1 cellular context compared by ENCODE assay signal in the genomic region with DNA sequence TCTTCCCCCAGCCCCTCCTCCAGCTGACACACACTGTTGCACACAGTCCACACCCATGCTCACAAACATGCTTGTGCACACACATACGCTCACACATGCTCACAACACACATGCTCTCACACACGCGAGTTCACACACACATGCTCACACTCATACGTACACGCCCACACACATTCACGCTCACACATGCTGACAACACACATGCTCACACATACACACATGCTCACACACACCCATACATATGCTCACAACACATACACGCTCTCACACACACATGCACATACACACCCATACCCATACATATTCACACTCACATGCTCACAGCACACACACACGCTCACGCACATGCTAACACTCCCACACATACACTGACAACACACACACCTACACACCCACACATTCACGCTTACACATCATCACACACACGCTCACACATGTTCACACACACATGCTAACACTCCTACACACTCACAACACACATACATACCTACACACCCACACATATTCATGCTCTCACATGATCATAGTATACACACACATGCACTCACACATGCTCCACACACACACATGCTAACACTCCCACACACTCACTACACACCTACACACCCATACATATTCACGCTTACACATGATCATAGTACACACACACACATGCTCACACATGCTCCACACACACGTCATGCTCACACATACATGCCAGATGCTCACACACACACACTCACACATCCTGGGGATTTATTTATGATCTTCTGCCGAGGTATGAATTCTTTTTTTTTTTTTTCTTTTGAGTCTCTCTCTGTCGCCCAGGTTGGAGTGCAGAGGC.
A peak's percentile ranks its signal among the peaks of the same experiment; 100 is the strongest.
TF ChIP-seq lines count a peak whose summit lies in the region.

No MANE protein-coding gene starts in this region.

TF ChIP-seq in K562, 482 proteins besides CTCF, POLR2A, EP300 and RAD21 (continued from another document and continues in another):
- TF ChIP-seq, protein P1, sequence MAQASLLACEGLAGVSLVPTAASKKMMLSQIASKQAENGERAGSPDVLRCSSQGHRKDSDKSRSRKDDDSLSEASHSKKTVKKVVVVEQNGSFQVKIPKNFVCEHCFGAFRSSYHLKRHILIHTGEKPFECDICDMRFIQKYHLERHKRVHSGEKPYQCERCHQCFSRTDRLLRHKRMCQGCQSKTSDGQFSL (CRISPR knock-in tag; IDR thresholded peaks at IDR 0.05): no peak
- TF ChIP-seq, protein P1 (tag; IDR thresholded peaks at IDR 0.05): no peak
- TF ChIP-seq ELF2 (CRISPR knock-in tag; IDR thresholded peaks at IDR 0.05) (no peak), TEAD2 (tag; IDR thresholded peaks at IDR 0.05) (no peak), SAFB2 (IDR thresholded peaks at IDR 0.05; ENCODE audit: borderline replicate concordance, low read depth, low read length, severe bottlenecking) (no peak), SOX6 (IDR thresholded peaks at IDR 0.05) (no peak), TSC22D4 (tag; IDR thresholded peaks at IDR 0.05) (peak; percentile 93; the same call in 1 of the 2 replicates), ZNF431 (CRISPR knock-in tag; IDR thresholded peaks at IDR 0.05) (no peak), SMAD2 (IDR thresholded peaks at IDR 0.05; ENCODE audit: low read depth, low read length) (no peak), MYBL2 (IDR thresholded peaks at IDR 0.05; ENCODE audit: low read depth) (peak; percentile 32; the same call in 1 of the 2 replicates), MYBL2 (CRISPR knock-in tag; IDR thresholded peaks at IDR 0.05; ENCODE audit: borderline replicate concordance) (no peak), ARID2 (IDR thresholded peaks at IDR 0.05) (peak; percentile 10; the same call in 1 of the 2 replicates), TFAM (CRISPR knock-in tag; conservative IDR thresholded peaks at IDR 0.05) (no peak), NR2F6 (CRISPR knock-in tag; IDR thresholded peaks at IDR 0.05) (no peak), NFRKB (IDR thresholded peaks at IDR 0.05; ENCODE audit: low read depth) (peak; percentile 67), L3MBTL2 (IDR thresholded peaks at IDR 0.05) (no peak), HLTF (IDR thresholded peaks at IDR 0.05) (peak; percentile 87; the same call in 1 of the 2 replicates), PRPF4 (IDR thresholded peaks at IDR 0.05; ENCODE audit: insufficient read depth, low read depth, low read length, poor library complexity, severe bottlenecking) (no peak), SP2 (IDR thresholded peaks at IDR 0.05; ENCODE audit: extremely low read depth, low read depth, low read length, poor library complexity, severe bottlenecking) (no peak), ARHGAP35 (IDR thresholded peaks at IDR 0.05; ENCODE audit: partially characterized antibody) (peak; percentile 73), ZNF830 (CRISPR knock-in tag; IDR thresholded peaks at IDR 0.05) (no peak), ZNF695 (CRISPR knock-in tag; IDR thresholded peaks at IDR 0.05) (no peak), MEIS2 (IDR thresholded peaks at IDR 0.05; ENCODE audit: partially characterized antibody) (no peak), ZBTB7A (IDR thresholded peaks at IDR 0.05; ENCODE audit: borderline replicate concordance, control insufficient read depth, low read depth, low read length) (no peak), PHB2 (IDR thresholded peaks at IDR 0.05; ENCODE audit: low read depth) (peak; percentile 41; the same call in 1 of the 2 replicates), RBM39 (optimal IDR thresholded peaks at IDR 0.05; ENCODE audit: low read depth, low read length) (no peak), HOXB6 (CRISPR knock-in tag; IDR thresholded peaks at IDR 0.05; ENCODE audit: borderline replicate concordance) (no peak), SAFB (IDR thresholded peaks at IDR 0.05; ENCODE audit: borderline replicate concordance, low read depth, low read length) (no peak)
- TF ChIP-seq, protein P2, sequence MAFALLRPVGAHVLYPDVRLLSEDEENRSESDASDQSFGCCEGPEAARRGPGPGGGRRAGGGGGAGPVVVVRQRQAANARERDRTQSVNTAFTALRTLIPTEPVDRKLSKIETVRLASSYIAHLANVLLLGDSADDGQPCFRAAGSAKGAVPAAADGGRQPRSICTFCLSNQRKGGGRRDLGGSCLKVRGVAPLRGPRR (CRISPR knock-in tag; IDR thresholded peaks at IDR 0.05): no peak
- TF ChIP-seq, protein P3, sequence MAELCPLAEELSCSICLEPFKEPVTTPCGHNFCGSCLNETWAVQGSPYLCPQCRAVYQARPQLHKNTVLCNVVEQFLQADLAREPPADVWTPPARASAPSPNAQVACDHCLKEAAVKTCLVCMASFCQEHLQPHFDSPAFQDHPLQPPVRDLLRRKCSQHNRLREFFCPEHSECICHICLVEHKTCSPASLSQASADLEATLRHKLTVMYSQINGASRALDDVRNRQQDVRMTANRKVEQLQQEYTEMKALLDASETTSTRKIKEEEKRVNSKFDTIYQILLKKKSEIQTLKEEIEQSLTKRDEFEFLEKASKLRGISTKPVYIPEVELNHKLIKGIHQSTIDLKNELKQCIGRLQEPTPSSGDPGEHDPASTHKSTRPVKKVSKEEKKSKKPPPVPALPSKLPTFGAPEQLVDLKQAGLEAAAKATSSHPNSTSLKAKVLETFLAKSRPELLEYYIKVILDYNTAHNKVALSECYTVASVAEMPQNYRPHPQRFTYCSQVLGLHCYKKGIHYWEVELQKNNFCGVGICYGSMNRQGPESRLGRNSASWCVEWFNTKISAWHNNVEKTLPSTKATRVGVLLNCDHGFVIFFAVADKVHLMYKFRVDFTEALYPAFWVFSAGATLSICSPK (IDR thresholded peaks at IDR 0.05; ENCODE audit: borderline replicate concordance): no peak
- TF ChIP-seq, protein P4, sequence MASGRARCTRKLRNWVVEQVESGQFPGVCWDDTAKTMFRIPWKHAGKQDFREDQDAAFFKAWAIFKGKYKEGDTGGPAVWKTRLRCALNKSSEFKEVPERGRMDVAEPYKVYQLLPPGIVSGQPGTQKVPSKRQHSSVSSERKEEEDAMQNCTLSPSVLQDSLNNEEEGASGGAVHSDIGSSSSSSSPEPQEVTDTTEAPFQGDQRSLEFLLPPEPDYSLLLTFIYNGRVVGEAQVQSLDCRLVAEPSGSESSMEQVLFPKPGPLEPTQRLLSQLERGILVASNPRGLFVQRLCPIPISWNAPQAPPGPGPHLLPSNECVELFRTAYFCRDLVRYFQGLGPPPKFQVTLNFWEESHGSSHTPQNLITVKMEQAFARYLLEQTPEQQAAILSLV (tag; IDR thresholded peaks at IDR 0.05): no peak
- TF ChIP-seq, protein P5, sequence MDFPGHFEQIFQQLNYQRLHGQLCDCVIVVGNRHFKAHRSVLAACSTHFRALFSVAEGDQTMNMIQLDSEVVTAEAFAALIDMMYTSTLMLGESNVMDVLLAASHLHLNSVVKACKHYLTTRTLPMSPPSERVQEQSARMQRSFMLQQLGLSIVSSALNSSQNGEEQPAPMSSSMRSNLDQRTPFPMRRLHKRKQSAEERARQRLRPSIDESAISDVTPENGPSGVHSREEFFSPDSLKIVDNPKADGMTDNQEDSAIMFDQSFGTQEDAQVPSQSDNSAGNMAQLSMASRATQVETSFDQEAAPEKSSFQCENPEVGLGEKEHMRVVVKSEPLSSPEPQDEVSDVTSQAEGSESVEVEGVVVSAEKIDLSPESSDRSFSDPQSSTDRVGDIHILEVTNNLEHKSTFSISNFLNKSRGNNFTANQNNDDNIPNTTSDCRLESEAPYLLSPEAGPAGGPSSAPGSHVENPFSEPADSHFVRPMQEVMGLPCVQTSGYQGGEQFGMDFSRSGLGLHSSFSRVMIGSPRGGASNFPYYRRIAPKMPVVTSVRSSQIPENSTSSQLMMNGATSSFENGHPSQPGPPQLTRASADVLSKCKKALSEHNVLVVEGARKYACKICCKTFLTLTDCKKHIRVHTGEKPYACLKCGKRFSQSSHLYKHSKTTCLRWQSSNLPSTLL (IDR thresholded peaks at IDR 0.05): peak; percentile 45; the same call in 1 of the 2 replicates
- TF ChIP-seq, protein P6, sequence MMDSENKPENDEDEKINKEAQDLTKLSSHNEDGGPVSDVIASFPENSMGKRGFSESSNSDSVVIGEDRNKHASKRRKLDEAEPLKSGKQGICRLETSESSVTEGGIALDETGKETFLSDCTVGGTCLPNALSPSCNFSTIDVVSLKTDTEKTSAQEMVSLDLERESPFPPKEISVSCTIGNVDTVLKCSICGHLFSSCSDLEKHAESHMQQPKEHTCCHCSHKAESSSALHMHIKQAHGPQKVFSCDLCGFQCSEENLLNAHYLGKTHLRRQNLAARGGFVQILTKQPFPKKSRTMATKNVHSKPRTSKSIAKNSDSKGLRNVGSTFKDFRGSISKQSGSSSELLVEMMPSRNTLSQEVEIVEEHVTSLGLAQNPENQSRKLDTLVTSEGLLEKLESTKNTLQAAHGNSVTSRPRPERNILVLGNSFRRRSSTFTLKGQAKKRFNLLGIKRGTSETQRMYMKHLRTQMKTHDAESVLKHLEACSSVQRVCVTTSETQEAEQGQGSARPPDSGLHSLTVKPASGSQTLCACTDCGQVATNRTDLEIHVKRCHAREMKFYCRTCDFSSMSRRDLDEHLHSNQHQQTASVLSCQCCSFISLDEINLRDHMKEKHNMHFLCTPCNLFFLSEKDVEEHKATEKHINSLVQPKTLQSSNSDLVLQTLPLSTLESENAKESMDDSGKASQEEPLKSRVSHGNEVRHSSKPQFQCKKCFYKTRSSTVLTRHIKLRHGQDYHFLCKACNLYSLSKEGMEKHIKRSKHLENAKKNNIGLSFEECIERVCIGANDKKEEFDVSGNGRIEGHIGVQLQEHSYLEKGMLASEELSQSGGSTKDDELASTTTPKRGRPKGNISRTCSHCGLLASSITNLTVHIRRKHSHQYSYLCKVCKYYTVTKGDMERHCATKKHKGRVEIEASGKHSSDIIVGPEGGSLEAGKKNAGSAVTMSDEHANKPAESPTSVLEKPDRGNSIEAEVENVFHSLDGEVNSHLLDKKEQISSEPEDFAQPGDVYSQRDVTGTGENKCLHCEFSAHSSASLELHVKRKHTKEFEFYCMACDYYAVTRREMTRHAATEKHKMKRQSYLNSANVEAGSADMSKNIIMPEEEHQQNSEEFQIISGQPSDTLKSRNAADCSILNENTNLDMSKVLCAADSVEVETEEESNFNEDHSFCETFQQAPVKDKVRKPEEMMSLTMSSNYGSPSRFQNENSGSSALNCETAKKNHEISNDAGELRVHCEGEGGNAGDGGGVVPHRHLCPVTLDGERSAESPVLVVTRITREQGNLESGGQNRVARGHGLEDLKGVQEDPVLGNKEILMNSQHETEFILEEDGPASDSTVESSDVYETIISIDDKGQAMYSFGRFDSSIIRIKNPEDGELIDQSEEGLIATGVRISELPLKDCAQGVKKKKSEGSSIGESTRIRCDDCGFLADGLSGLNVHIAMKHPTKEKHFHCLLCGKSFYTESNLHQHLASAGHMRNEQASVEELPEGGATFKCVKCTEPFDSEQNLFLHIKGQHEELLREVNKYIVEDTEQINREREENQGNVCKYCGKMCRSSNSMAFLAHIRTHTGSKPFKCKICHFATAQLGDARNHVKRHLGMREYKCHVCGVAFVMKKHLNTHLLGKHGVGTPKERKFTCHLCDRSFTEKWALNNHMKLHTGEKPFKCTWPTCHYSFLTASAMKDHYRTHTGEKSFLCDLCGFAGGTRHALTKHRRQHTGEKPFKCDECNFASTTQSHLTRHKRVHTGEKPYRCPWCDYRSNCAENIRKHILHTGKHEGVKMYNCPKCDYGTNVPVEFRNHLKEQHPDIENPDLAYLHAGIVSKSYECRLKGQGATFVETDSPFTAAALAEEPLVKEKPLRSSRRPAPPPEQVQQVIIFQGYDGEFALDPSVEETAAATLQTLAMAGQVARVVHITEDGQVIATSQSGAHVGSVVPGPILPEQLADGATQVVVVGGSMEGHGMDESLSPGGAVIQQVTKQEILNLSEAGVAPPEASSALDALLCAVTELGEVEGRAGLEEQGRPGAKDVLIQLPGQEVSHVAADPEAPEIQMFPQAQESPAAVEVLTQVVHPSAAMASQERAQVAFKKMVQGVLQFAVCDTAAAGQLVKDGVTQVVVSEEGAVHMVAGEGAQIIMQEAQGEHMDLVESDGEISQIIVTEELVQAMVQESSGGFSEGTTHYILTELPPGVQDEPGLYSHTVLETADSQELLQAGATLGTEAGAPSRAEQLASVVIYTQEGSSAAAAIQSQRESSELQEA (IDR thresholded peaks at IDR 0.05; ENCODE audit: low read depth): peak; percentile 54; the same call in 1 of the 2 replicates
- TF ChIP-seq, protein P7, sequence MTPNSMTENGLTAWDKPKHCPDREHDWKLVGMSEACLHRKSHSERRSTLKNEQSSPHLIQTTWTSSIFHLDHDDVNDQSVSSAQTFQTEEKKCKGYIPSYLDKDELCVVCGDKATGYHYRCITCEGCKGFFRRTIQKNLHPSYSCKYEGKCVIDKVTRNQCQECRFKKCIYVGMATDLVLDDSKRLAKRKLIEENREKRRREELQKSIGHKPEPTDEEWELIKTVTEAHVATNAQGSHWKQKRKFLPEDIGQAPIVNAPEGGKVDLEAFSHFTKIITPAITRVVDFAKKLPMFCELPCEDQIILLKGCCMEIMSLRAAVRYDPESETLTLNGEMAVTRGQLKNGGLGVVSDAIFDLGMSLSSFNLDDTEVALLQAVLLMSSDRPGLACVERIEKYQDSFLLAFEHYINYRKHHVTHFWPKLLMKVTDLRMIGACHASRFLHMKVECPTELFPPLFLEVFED (CRISPR knock-in tag; conservative IDR thresholded peaks at IDR 0.05): 0 out of 2 replicates have a peak, but pooled peaks have one; percentile 53
- TF ChIP-seq, protein P8, sequence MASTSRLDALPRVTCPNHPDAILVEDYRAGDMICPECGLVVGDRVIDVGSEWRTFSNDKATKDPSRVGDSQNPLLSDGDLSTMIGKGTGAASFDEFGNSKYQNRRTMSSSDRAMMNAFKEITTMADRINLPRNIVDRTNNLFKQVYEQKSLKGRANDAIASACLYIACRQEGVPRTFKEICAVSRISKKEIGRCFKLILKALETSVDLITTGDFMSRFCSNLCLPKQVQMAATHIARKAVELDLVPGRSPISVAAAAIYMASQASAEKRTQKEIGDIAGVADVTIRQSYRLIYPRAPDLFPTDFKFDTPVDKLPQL (IDR thresholded peaks at IDR 0.05; ENCODE audit: extremely low read depth, insufficient read length): no peak
- TF ChIP-seq, protein P9, sequence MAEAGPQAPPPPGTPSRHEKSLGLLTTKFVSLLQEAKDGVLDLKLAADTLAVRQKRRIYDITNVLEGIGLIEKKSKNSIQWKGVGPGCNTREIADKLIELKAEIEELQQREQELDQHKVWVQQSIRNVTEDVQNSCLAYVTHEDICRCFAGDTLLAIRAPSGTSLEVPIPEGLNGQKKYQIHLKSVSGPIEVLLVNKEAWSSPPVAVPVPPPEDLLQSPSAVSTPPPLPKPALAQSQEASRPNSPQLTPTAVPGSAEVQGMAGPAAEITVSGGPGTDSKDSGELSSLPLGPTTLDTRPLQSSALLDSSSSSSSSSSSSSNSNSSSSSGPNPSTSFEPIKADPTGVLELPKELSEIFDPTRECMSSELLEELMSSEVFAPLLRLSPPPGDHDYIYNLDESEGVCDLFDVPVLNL (CRISPR knock-in tag; IDR thresholded peaks at IDR 0.05; ENCODE audit: low read depth): no peak
- TF ChIP-seq, protein P10, sequence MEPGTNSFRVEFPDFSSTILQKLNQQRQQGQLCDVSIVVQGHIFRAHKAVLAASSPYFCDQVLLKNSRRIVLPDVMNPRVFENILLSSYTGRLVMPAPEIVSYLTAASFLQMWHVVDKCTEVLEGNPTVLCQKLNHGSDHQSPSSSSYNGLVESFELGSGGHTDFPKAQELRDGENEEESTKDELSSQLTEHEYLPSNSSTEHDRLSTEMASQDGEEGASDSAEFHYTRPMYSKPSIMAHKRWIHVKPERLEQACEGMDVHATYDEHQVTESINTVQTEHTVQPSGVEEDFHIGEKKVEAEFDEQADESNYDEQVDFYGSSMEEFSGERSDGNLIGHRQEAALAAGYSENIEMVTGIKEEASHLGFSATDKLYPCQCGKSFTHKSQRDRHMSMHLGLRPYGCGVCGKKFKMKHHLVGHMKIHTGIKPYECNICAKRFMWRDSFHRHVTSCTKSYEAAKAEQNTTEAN (CRISPR knock-in tag; IDR thresholded peaks at IDR 0.05): peak; percentile 90; the same call in 1 of the 2 replicates
